In genomic region chr2:118936936-118937335, GRCh38 we compare ENCODE assay signal across 25 cellular contexts. TPM values are rescaled to one million over a fixed set of nuclear protein-coding genes. Genes with fewer than 3 reads are reported as not detected.
"Had no signal": no experiment of that assay in that cellular context is flagged by ENCODE, and none has a peak within 500 bp of the region (broad histone marks: within the 10 kb centered on the region; RNA-seq: fewer than 3 reads in every experiment).

No MANE protein-coding gene starts in this region.

- H3K27ac ChIP-seq: KMS-11, Peyer's patch, RWPE1, VCaP had no signal

- H3K27ac Mint-ChIP-seq: activated CD4-positive, alpha-beta memory T cell treated with anti-CD3 and anti-CD28 coated beads for 36 hours; activated CD4-positive, alpha-beta T cell treated with anti-CD3 and anti-CD28 coated beads, Interleukin-2, amount 10 ng/mL, durations not matched to agents 7 days and 5 days; activated naive CD4-positive, alpha-beta T cell treated with anti-CD3 and anti-CD28 coated beads for 36 hours; activated naive CD8-positive, alpha-beta T cell; activated T-helper 17 cell treated with anti-CD3 and anti-CD28 coated beads, Interleukin-2, amount 50 U/mL, for 72 hours; brain had no signal

- H3K27me3 ChIP-seq: Peyer's patch had no signal

- H3K4me3 ChIP-seq: Peyer's patch had no signal

- DNase-seq: activated CD4-positive, alpha-beta memory T cell treated with anti-CD3 and anti-CD28 coated beads for 36 hours; activated CD4-positive, alpha-beta T cell treated with anti-CD3 and anti-CD28 coated beads, Interleukin-2, amount 10 ng/mL, durations not matched to agents 7 days and 5 days; activated CD4-positive, CD25-positive, alpha-beta regulatory T cell; activated gamma-delta T cell; activated naive CD4-positive, alpha-beta T cell treated with anti-CD3 and anti-CD28 coated beads for 36 hours; activated T-cell treated with anti-CD3 and anti-CD28 coated beads for 4 hours; activated T-cell treated with anti-CD3 and anti-CD28 coated beads, Interleukin-2, amount 50 U/mL, for 48 hours; NCI-H1092; NCI-H1417; NCI-H1930; NCI-H2171 treated with DMSO at 0.1 percent for 48 hours; NCI-H510A treated with DMSO at 0.1 percent for 48 hours; NCI-H69; Peyer's patch; SHP77 treated with DMSO at 0.1 percent for 48 hours; T-helper 2 cell; T1000 had no signal

- H3K4me1 ChIP-seq: Peyer's patch had no signal

- H3K9ac ChIP-seq: KMS-11 had no signal

- H3K27me3 Mint-ChIP-seq: activated naive CD8-positive, alpha-beta T cell had no signal

- H3K9me3 Mint-ChIP-seq: activated T-helper 17 cell treated with anti-CD3 and anti-CD28 coated beads, Interleukin-2, amount 50 U/mL, for 72 hours had no signal

- ATAC-seq: activated T-helper 17 cell treated with anti-CD3 and anti-CD28 coated beads, Interleukin-2, amount 50 U/mL, for 72 hours had no signal

- H3K4me1 Mint-ChIP-seq: brain had no signal

- H3K36me3 ChIP-seq: Peyer's patch had no signal

- H3K4me3 Mint-ChIP-seq: activated CD4-positive, alpha-beta memory T cell treated with anti-CD3 and anti-CD28 coated beads for 36 hours; activated CD4-positive, alpha-beta T cell treated with anti-CD3 and anti-CD28 coated beads, Interleukin-2, amount 10 ng/mL, durations not matched to agents 7 days and 5 days; activated naive CD4-positive, alpha-beta T cell treated with anti-CD3 and anti-CD28 coated beads for 36 hours; activated naive CD8-positive, alpha-beta T cell; activated T-helper 17 cell treated with anti-CD3 and anti-CD28 coated beads, Interleukin-2, amount 50 U/mL, for 72 hours; brain had no signal

- H3K36me3 Mint-ChIP-seq: activated CD4-positive, alpha-beta memory T cell treated with anti-CD3 and anti-CD28 coated beads for 36 hours; activated naive CD8-positive, alpha-beta T cell; brain had no signal

RNA-seq across cellular contexts. Expression of gene MARCO, which starts 5.1 kb away (rescaled TPM):
- total RNA-seq: activated CD4-positive, alpha-beta memory T cell treated with anti-CD3 and anti-CD28 coated beads for 36 hours; activated CD4-positive, alpha-beta T cell treated with anti-CD3 and anti-CD28 coated beads, Interleukin-2, amount 10 ng/mL, durations not matched to agents 7 days and 5 days; activated CD8-positive, alpha-beta memory T cell treated with anti-CD3 and anti-CD28 coated beads for 36 hours; activated naive CD4-positive, alpha-beta T cell treated with anti-CD3 and anti-CD28 coated beads for 36 hours; activated T-helper 17 cell treated with anti-CD3 and anti-CD28 coated beads, Interleukin-2, amount 50 U/mL, for 72 hours; astrocyte had no signal
